8 cellular contexts compared by ENCODE assay signal in the genomic region with DNA sequence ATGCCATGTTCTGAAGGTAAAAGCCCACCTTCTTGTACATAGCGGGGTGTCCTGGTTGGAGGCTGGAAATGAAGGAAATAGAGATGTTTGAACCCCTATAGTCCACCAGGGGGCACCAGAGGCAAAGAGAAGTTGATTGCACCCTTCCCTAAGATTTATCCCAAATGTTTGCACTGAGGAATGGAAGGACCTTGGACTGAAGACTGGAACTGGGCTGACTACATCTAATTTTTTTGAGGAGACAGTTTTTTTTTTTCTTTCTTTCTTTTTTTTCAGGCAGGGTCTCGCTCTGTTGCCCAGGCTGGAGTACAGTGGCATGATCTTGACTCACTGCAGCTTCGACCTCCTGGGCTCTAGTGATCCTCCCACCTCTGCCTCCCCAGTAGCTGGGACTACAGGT. TPM values are rescaled to one million over a fixed set of nuclear protein-coding genes. Genes with fewer than 3 reads are reported as not detected.
DNase-seq lines count a peak whose midpoint lies in the region; ATAC-seq, FAIRE-seq and TF ChIP-seq lines count a peak whose summit lies in the region.

No MANE protein-coding gene starts in this region.

- intact Hi-C loops in endothelial cell of umbilical vein (cut with micrococcal nuclease) (loop anchor here (1.0 kb wide), 2 partner anchors 23 to 136 kb away; no protein-coding TSS in a partner anchor), mucosa of descending colon (cut with DNase I, micrococcal nuclease) (loop anchor here (5.0 to 10.0 kb wide), 2 partner anchors 133 to 135 kb away; no protein-coding TSS in a partner anchor)

- H3K9me1 ChIP-seq in endothelial cell of umbilical vein (replicated peaks; ENCODE audit: control insufficient read depth, extremely low read depth, insufficient read depth, low read length) = no peaks in the 10 kb centered on the region

- no TSS peak for BruUV-seq in endothelial cell of umbilical vein (replicated peaks; lab: Mats Ljungman, UMichigan)

- TF ChIP-seq POLR2A in endothelial cell of umbilical vein (IDR thresholded peaks at IDR 0.05; ENCODE audit: low read depth, low read length) = no peak

- H3K4me3 ChIP-seq in DND-41 (ENCODE audit: low read depth in 1 of 2, low read length in 2 of 2) (no peak overlapping the region), endothelial cell of umbilical vein (replicated peaks in 1 of 3; ENCODE audit: insufficient read depth in 1 of 3, low read depth in 1 of 3, low read length in 3 of 3) (no peak overlapping the region), mucosa of descending colon (no peak overlapping the region)

- H3K79me2 ChIP-seq in DND-41 (ENCODE audit: insufficient read depth, low read length) (no peaks in the 10 kb centered on the region), endothelial cell of umbilical vein (ENCODE audit: control insufficient read depth, insufficient read depth, low read length) (no peaks in the 10 kb centered on the region)

- DNase-seq in DND-41 (peak; percentile 34), NCI-H1105 treated with DMSO at 0.1 percent for 48 hours (lab: John Stamatoyannopoulos, UW) (peak; percentile 56), T1000 (lab: John Stamatoyannopoulos, UW) (peak; percentile 30), endothelial cell of umbilical vein (ENCODE audit: low read depth, low spot score) (peak; percentile 67), mucosa of descending colon (peak in 1 of 3 donors; percentile 77)

- H2AFZ ChIP-seq in DND-41 (ENCODE audit: low read depth, low read length) = no peak overlapping the region
- H2AFZ ChIP-seq in endothelial cell of umbilical vein (ENCODE audit: low read depth, low read length) = no peak overlapping the region

- H4K20me1 ChIP-seq in DND-41 (ENCODE audit: insufficient read depth, low read length) (no peaks in the 10 kb centered on the region), endothelial cell of umbilical vein (replicated peaks; ENCODE audit: control insufficient read depth, extremely low read depth, insufficient read depth, low read length) (no peaks in the 10 kb centered on the region)

- peak; percentile 88 for TF ChIP-seq CTCF in 22Rv1 (IDR thresholded peaks at IDR 0.05)
- peak; percentile 87 for TF ChIP-seq CTCF in DND-41 (IDR thresholded peaks at IDR 0.05; ENCODE audit: borderline replicate concordance, extremely low read depth, low read length, poor library complexity, severe bottlenecking)
- peak; percentile 68 to 73 for TF ChIP-seq CTCF in endothelial cell of umbilical vein (IDR thresholded peaks at IDR 0.05; ENCODE audit: extremely low read depth in 1 of 2, insufficient read depth in 1 of 2, low read depth in 1 of 2, low read length in 2 of 2)
- TF ChIP-seq CTCF in mucosa of descending colon (IDR thresholded peaks at IDR 0.05) = peak; percentile 16

- H3K27ac ChIP-seq in 22Rv1 = no peak overlapping the region
- no peak overlapping the region for H3K27ac ChIP-seq in DND-41 (ENCODE audit: low read length)
- no peak overlapping the region for H3K27ac ChIP-seq in endothelial cell of umbilical vein (ENCODE audit: insufficient read depth, low read depth, low read length)

- H3K9me3 ChIP-seq in DND-41 (ENCODE audit: insufficient read depth, low read length, severe bottlenecking) = no peaks in the 10 kb centered on the region
- no peaks in the 10 kb centered on the region for H3K9me3 ChIP-seq in endothelial cell of umbilical vein (replicated peaks; ENCODE audit: control insufficient read depth, insufficient read depth, low read length)
- H3K9me3 ChIP-seq in mucosa of descending colon = no peaks in the 10 kb centered on the region

- H3K36me3 ChIP-seq in DND-41 (ENCODE audit: insufficient read depth, low read length) (peaks cover 28% of the 10 kb centered on the region), endothelial cell of umbilical vein (ENCODE audit: control insufficient read depth in 2 of 2, extremely low read depth in 1 of 2, insufficient read depth in 2 of 2, low read length in 2 of 2) (peaks cover 40 to 47% of the 10 kb centered on the region in 2 experiments), mucosa of descending colon (ENCODE audit: low read depth) (no peaks in the 10 kb centered on the region)

- H3K9ac ChIP-seq in DND-41 (ENCODE audit: low read depth, low read length) (no peak overlapping the region), endothelial cell of umbilical vein (replicated peaks; ENCODE audit: extremely low read depth, insufficient read depth, low read length) (no peak overlapping the region)

- no peaks in the 10 kb centered on the region for H3K27me3 ChIP-seq in DND-41 (ENCODE audit: insufficient read depth, low read length, poor library complexity)
- H3K27me3 ChIP-seq in endothelial cell of umbilical vein (ENCODE audit: control insufficient read depth in 2 of 2, insufficient read depth in 2 of 2, low read length in 2 of 2) = no peaks in the 10 kb centered on the region

- dilution Hi-C loops in endothelial cell of umbilical vein (cut with MboI; ENCODE audit: extremely low pct_ligation_motif_present, low sequenced_read_pairs) = no loop called here

- H3K4me1 ChIP-seq in DND-41 (ENCODE audit: insufficient read depth, low read length) (no peaks in the 10 kb centered on the region), endothelial cell of umbilical vein (ENCODE audit: control insufficient read depth, extremely low read depth, insufficient read depth, low read length) (no peaks in the 10 kb centered on the region), mucosa of descending colon (ENCODE audit: low read depth) (no peaks in the 10 kb centered on the region)

- ATAC-seq in DND-41 (ENCODE audit: insufficient read depth, low read depth) = peak; percentile 63; the same call in 2 of the 3 replicates
- ATAC-seq in mucosa of descending colon = peak; percentile 90
- no peak for ATAC-seq in GM18867 (IDR thresholded peaks at IDR 0.05; ENCODE audit: unreplicated experiment)
- ATAC-seq in GM19328 (IDR thresholded peaks at IDR 0.05; ENCODE audit: unreplicated experiment) = no peak

- POLR2A ChIA-PET in endothelial cell of umbilical vein (lab: Charles Lee) = no interaction called here

- peak; percentile 74 for FAIRE-seq in endothelial cell of umbilical vein (lab: Jason Lieb, UNC)

- no peak overlapping the region for H3K4me2 ChIP-seq in DND-41 (ENCODE audit: insufficient read depth, low read length)
- no peak overlapping the region for H3K4me2 ChIP-seq in endothelial cell of umbilical vein (ENCODE audit: insufficient read depth, low read length)

- CTCF ChIA-PET in endothelial cell of umbilical vein (lab: Charles Lee) = interaction anchor here (0.7 to 5.1 kb wide), 16 partner anchors 10 to 535 kb away, joined by 3 to 155 read pairs (median 4); no protein-coding TSS in a partner anchor

TF ChIP-seq in endothelial cell of umbilical vein, 7 proteins besides CTCF, POLR2A, EP300 and RAD21:
- no peak for TF ChIP-seq POLR2AphosphoS5 (IDR thresholded peaks at IDR 0.05; ENCODE audit: insufficient read depth, low read depth, low read length)
- no peak for TF ChIP-seq FOS (IDR thresholded peaks at IDR 0.05; ENCODE audit: borderline replicate concordance, insufficient read depth, low read length)
- no peak for TF ChIP-seq EZH2 (IDR thresholded peaks at IDR 0.05; ENCODE audit: borderline replicate concordance, low read depth, low read length, severe bottlenecking)
- no peak for TF ChIP-seq JUN (IDR thresholded peaks at IDR 0.05; ENCODE audit: borderline replicate concordance, insufficient read depth, insufficient read length, low read depth)
- no peak for TF ChIP-seq MYC (IDR thresholded peaks at IDR 0.05; ENCODE audit: low read depth, low read length)
- TF ChIP-seq, protein P1, sequence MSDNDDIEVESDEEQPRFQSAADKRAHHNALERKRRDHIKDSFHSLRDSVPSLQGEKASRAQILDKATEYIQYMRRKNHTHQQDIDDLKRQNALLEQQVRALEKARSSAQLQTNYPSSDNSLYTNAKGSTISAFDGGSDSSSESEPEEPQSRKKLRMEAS (IDR thresholded peaks at IDR 0.05; ENCODE audit: insufficient read depth, insufficient read length) = no peak
- no peak for TF ChIP-seq GATA2 (IDR thresholded peaks at IDR 0.05; ENCODE audit: insufficient read depth, insufficient read length, low read depth, low read length)

RNA-seq across cellular contexts. Expression of a gene that starts 55.3 kb away (rescaled TPM):
- 78.5 and 84.0 TPM in 2 replicates for total RNA-seq in endothelial cell of umbilical vein
- 40.7 and 44.4 TPM in 2 replicates for polyA plus RNA-seq in endothelial cell of umbilical vein
- 28.5 and 29.4 TPM in 2 replicates for polyA plus RNA-seq in endothelial cell of umbilical vein (2011; cell fraction: cytosol; rRNA removed)
- 88.7 and 90.6 TPM in 2 replicates for polyA plus RNA-seq in endothelial cell of umbilical vein (2011; cell fraction: nucleus; rRNA removed)
- polyA plus RNA-seq in endothelial cell of umbilical vein (2012) = 35.8 and 44.4 TPM in 2 replicates
- polyA minus RNA-seq in endothelial cell of umbilical vein = 80.5 and 83.7 TPM in 2 replicates
- polyA minus RNA-seq in endothelial cell of umbilical vein (2011; cell fraction: cytosol; rRNA and poly(A)+ RNA removed) = 25.5 TPM
- 95.0 and 112 TPM in 2 replicates for polyA minus RNA-seq in endothelial cell of umbilical vein (2011; cell fraction: nucleus; rRNA and poly(A)+ RNA removed)
- total RNA-seq in mucosa of descending colon = 100 to 1,000 TPM in 1 of 3 donors, 10 to 100 TPM in 2; 59.5 to 106 (median 90.8) TPM

RNA-seq across cellular contexts. Expression of a gene that starts 58.2 kb away (rescaled TPM):
- 496 and 562 TPM in 2 replicates for total RNA-seq in endothelial cell of umbilical vein
- polyA plus RNA-seq in endothelial cell of umbilical vein = 437 and 521 TPM in 2 replicates
- 352 and 358 TPM in 2 replicates for polyA plus RNA-seq in endothelial cell of umbilical vein (2011; cell fraction: cytosol; rRNA removed)
- 291 and 306 TPM in 2 replicates for polyA plus RNA-seq in endothelial cell of umbilical vein (2011; cell fraction: nucleus; rRNA removed)
- polyA plus RNA-seq in endothelial cell of umbilical vein (2012) = 366 and 394 TPM in 2 replicates
- polyA minus RNA-seq in endothelial cell of umbilical vein = 457 and 568 TPM in 2 replicates
- 16.8 TPM for polyA minus RNA-seq in endothelial cell of umbilical vein (2011; cell fraction: cytosol; rRNA and poly(A)+ RNA removed)
- 172 and 244 TPM in 2 replicates for polyA minus RNA-seq in endothelial cell of umbilical vein (2011; cell fraction: nucleus; rRNA and poly(A)+ RNA removed)
- 100 to 1,000 TPM; 103 to 161 (median 149) TPM for total RNA-seq in mucosa of descending colon

Comparison
In these comparisons a context has a peak if more than half of its experiments do, and no peak if none do; other contexts are left out.
1. CTCF ChIP-seq: peak in every context shown above with its lines; median percentile 88 in 22Rv1; 87 in DND-41; 70 in endothelial cell of umbilical vein; 16 in mucosa of descending colon.
2. ATAC-seq: peak in DND-41 (single experiment) and mucosa of descending colon (single experiment); none in GM18867 (single experiment) and GM19328 (single experiment).